In genomic region chr3:15185404-15185803, GRCh38 we compare ENCODE assay signal across 37 cellular contexts.
"Had no signal": no experiment of that assay in that cellular context is flagged by ENCODE, and none has a peak within 500 bp of the region (broad histone marks: within the 10 kb centered on the region; RNA-seq: fewer than 3 reads in every experiment).

No MANE protein-coding gene starts in this region.

- FAIRE-seq: astrocyte, colon, TTC549 had no signal

- DNase-seq: activated B cell treated with CpG ODN at 0.5 μM for 24 hours; activated CD4-positive, alpha-beta T cell treated with anti-CD3 and anti-CD28 coated beads for 1 hour; activated CD4-positive, alpha-beta T cell treated with anti-CD3 and anti-CD28 coated beads for 36 hours; activated CD4-positive, alpha-beta T cell treated with anti-CD3 and anti-CD28 coated beads for 48 hours; activated CD4-positive, alpha-beta T cell treated with anti-CD3 and anti-CD28 coated beads, Interleukin-2, amount 10 ng/mL, durations not matched to agents 7 days and 5 days; activated CD4-positive, alpha-beta T cell treated with anti-CD3 and anti-CD28 coated beads, Interleukin-2, amount 50 U/mL, for 48 hours; activated CD8-positive, alpha-beta memory T cell treated with anti-CD3 and anti-CD28 coated beads, Interleukin-2, amount 50 U/mL, for 4 hours; activated CD8-positive, alpha-beta T cell treated with anti-CD3 and anti-CD28 coated beads for 36 hours; activated effector memory CD4-positive, alpha-beta T cell treated with anti-CD3 and anti-CD28 coated beads, Interleukin-2, amount 50 U/mL, for 16 hours; activated gamma-delta T cell treated with Interleukin-2 at 50 U/mL for 16 hours; activated naive CD4-positive, alpha-beta T cell; activated naive CD4-positive, alpha-beta T cell treated with anti-CD3 and anti-CD28 coated beads for 36 hours; activated naive CD4-positive, alpha-beta T cell treated with anti-CD3 and anti-CD28 coated beads, Interleukin-2, amount 50 U/mL, for 16 hours; activated naive CD8-positive, alpha-beta T cell treated with anti-CD3 and anti-CD28 coated beads for 36 hours; activated T-cell treated with anti-CD3 and anti-CD28 coated beads for 4 hours; activated T-cell treated with anti-CD3 and anti-CD28 coated beads, Interleukin-2, amount 50 U/mL, for 1 hour; activated T-cell treated with anti-CD3 and anti-CD28 coated beads, Interleukin-2, amount 50 U/mL, for 4 hours; activated T-cell treated with anti-CD3 and anti-CD28 coated beads, Interleukin-2, amount 50 U/mL, for 72 hours; adrenal gland; amniotic stem cell; aorta; body of pancreas; brain microvascular endothelial cell; central memory CD4-positive, alpha-beta T cell; T-helper 2 cell; T-helper 9 cell had no signal

- H3K27ac ChIP-seq: adrenal gland, body of pancreas, brain microvascular endothelial cell, breast epithelium, VCaP had no signal

- H3K27ac Mint-ChIP-seq: activated B cell treated with CpG ODN at 0.5 μM for 24 hours; activated CD4-positive, alpha-beta T cell treated with anti-CD3 and anti-CD28 coated beads for 36 hours; activated CD4-positive, alpha-beta T cell treated with anti-CD3 and anti-CD28 coated beads, Interleukin-2, amount 10 ng/mL, durations not matched to agents 7 days and 5 days; activated CD8-positive, alpha-beta T cell treated with anti-CD3 and anti-CD28 coated beads for 36 hours; activated naive CD4-positive, alpha-beta T cell treated with anti-CD3 and anti-CD28 coated beads for 36 hours; activated naive CD4-positive, alpha-beta T cell treated with anti-CD3 and anti-CD28 coated beads, Interleukin-2, amount 50 U/mL, for 72 hours; activated naive CD8-positive, alpha-beta T cell treated with anti-CD3 and anti-CD28 coated beads for 36 hours; activated T-cell treated with anti-CD3 and anti-CD28 coated beads, Interleukin-2, amount 50 U/mL, for 72 hours; activated T-helper 1 cell treated with anti-CD3 and anti-CD28 coated beads, Interleukin-12 subunit alpha, Interleukin-12 subunit beta, Interleukin-2, Interleukin-4 antibody, amounts not matched to agents 30 ng/mL and 10 ng/mL and 1 ng/mL, durations not matched to agents 14 hours and 24 hours and 36 hours; activated T-helper 17 cell treated with anti-CD3 and anti-CD28 coated beads, Interleukin-2, amount 50 U/mL, for 72 hours; T-helper 1 cell treated with Interleukin-12 subunit alpha and Interleukin-12 subunit beta and Interleukin-4 antibody, amounts not matched to agents 30 μg/mL and 1 μg/mL, for 36 hours; T-helper 2 cell treated with Interferon-gamma antibody and Interleukin-4, amounts not matched to agents 5 μg/mL and 100 μg/mL, for 36 hours had no signal

- H3K4me3 Mint-ChIP-seq: activated B cell treated with CpG ODN at 0.5 μM for 24 hours; activated CD4-positive, alpha-beta T cell treated with anti-CD3 and anti-CD28 coated beads for 36 hours; activated CD4-positive, alpha-beta T cell treated with anti-CD3 and anti-CD28 coated beads, Interleukin-2, amount 10 ng/mL, durations not matched to agents 7 days and 5 days; activated CD8-positive, alpha-beta T cell treated with anti-CD3 and anti-CD28 coated beads for 36 hours; activated naive CD4-positive, alpha-beta T cell treated with anti-CD3 and anti-CD28 coated beads for 36 hours; activated naive CD8-positive, alpha-beta T cell treated with anti-CD3 and anti-CD28 coated beads for 36 hours; activated T-cell treated with anti-CD3 and anti-CD28 coated beads, Interleukin-2, amount 50 U/mL, for 4 hours; activated T-cell treated with anti-CD3 and anti-CD28 coated beads, Interleukin-2, amount 50 U/mL, for 72 hours; activated T-helper 1 cell treated with anti-CD3 and anti-CD28 coated beads, Interleukin-12 subunit alpha, Interleukin-12 subunit beta, Interleukin-2, Interleukin-4 antibody, amounts not matched to agents 30 ng/mL and 10 ng/mL and 1 ng/mL, durations not matched to agents 14 hours and 24 hours and 36 hours; activated T-helper 17 cell treated with anti-CD3 and anti-CD28 coated beads, Interleukin-2, amount 50 U/mL, for 72 hours; T-helper 1 cell treated with Interleukin-12 subunit alpha and Interleukin-12 subunit beta and Interleukin-4 antibody, amounts not matched to agents 30 μg/mL and 1 μg/mL, for 36 hours; T-helper 2 cell treated with Interferon-gamma antibody and Interleukin-4, amounts not matched to agents 5 μg/mL and 100 μg/mL, for 36 hours had no signal

- ATAC-seq: activated CD4-positive, alpha-beta T cell treated with anti-CD3 and anti-CD28 coated beads for 36 hours; activated CD4-positive, CD25-positive, alpha-beta regulatory T cell treated with anti-CD3 and anti-CD28 coated beads, Interleukin-2, amount 50 U/mL, for 24 hours; activated CD8-positive, alpha-beta T cell treated with anti-CD3 and anti-CD28 coated beads for 36 hours; activated naive CD4-positive, alpha-beta T cell treated with anti-CD3 and anti-CD28 coated beads, Interleukin-2, amount 50 U/mL, for 72 hours; activated T-cell treated with anti-CD3 and anti-CD28 coated beads, Interleukin-2, amount 50 U/mL, for 4 hours; activated T-cell treated with anti-CD3 and anti-CD28 coated beads, Interleukin-2, amount 50 U/mL, for 72 hours; activated T-helper 17 cell treated with anti-CD3 and anti-CD28 coated beads, Interleukin-2, amount 50 U/mL, for 72 hours; body of pancreas had no signal

- H3K36me3 Mint-ChIP-seq: activated naive CD4-positive, alpha-beta T cell treated with anti-CD3 and anti-CD28 coated beads, Interleukin-2, amount 50 U/mL, for 72 hours; activated naive CD8-positive, alpha-beta T cell treated with anti-CD3 and anti-CD28 coated beads for 36 hours had no signal

- H3K4me1 ChIP-seq: adrenal gland, body of pancreas, breast epithelium had no signal

- H3K4me1 Mint-ChIP-seq: activated T-helper 17 cell treated with anti-CD3 and anti-CD28 coated beads, Interleukin-2, amount 50 U/mL, for 72 hours had no signal

- H3K4me3 ChIP-seq: adrenal gland, body of pancreas, breast epithelium had no signal

- H3K9me3 Mint-ChIP-seq: activated B cell treated with CpG ODN at 0.5 μM for 24 hours; activated CD4-positive, alpha-beta T cell treated with anti-CD3 and anti-CD28 coated beads, Interleukin-2, amount 10 ng/mL, durations not matched to agents 7 days and 5 days; activated CD8-positive, alpha-beta T cell treated with anti-CD3 and anti-CD28 coated beads for 36 hours; activated naive CD4-positive, alpha-beta T cell treated with anti-CD3 and anti-CD28 coated beads for 36 hours; activated naive CD4-positive, alpha-beta T cell treated with anti-CD3 and anti-CD28 coated beads, Interleukin-2, amount 50 U/mL, for 72 hours; activated naive CD8-positive, alpha-beta T cell treated with anti-CD3 and anti-CD28 coated beads for 36 hours; activated T-cell treated with anti-CD3 and anti-CD28 coated beads, Interleukin-2, amount 50 U/mL, for 4 hours; activated T-cell treated with anti-CD3 and anti-CD28 coated beads, Interleukin-2, amount 50 U/mL, for 72 hours; activated T-helper 1 cell treated with anti-CD3 and anti-CD28 coated beads, Interleukin-12 subunit alpha, Interleukin-12 subunit beta, Interleukin-2, Interleukin-4 antibody, amounts not matched to agents 30 ng/mL and 10 ng/mL and 1 ng/mL, durations not matched to agents 14 hours and 24 hours and 36 hours; activated T-helper 17 cell treated with anti-CD3 and anti-CD28 coated beads, Interleukin-2, amount 50 U/mL, for 72 hours; T-helper 1 cell treated with Interleukin-12 subunit alpha and Interleukin-12 subunit beta and Interleukin-4 antibody, amounts not matched to agents 30 μg/mL and 1 μg/mL, for 36 hours; T-helper 2 cell treated with Interferon-gamma antibody and Interleukin-4, amounts not matched to agents 5 μg/mL and 100 μg/mL, for 36 hours had no signal

- H3K27me3 Mint-ChIP-seq: activated B cell treated with CpG ODN at 0.5 μM for 24 hours; activated CD8-positive, alpha-beta T cell treated with anti-CD3 and anti-CD28 coated beads for 36 hours had no signal

- H3K27me3 ChIP-seq: adrenal gland, body of pancreas, breast epithelium had no signal

- H3K36me3 ChIP-seq: adrenal gland, brain microvascular endothelial cell, breast epithelium had no signal

- H3K9me3 ChIP-seq: adrenal gland, body of pancreas, breast epithelium had no signal
